ENCODE assay signal across 1 cellular context in the genomic region with DNA sequence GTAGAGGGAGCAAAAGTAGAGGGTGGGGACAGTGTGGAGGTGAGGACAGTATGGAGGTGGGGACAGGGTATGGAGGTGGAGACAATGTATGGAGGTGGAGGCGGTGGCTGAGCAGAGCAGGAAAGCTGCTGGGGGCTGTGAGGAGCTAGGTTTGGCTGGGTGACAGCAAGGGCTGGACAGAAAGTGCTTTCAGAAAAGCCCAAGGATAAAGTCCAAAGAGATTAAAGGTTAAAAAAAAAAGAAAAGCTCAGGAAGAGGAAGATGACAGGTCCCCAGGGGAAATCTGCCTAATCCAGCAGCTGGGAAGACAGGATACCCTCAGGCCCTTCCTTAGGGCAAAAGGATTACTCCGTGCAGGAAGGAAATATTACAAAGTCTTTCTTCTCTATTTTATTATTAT.
TF ChIP-seq lines count a peak whose summit lies in the region.

No MANE protein-coding gene starts in this region.

TF ChIP-seq in K562, 482 proteins besides CTCF, POLR2A, EP300 and RAD21 (continued from another document):
- TF ChIP-seq TRIM25 (IDR thresholded peaks at IDR 0.05; ENCODE audit: borderline replicate concordance), result no peak
- TF ChIP-seq, protein P1, sequence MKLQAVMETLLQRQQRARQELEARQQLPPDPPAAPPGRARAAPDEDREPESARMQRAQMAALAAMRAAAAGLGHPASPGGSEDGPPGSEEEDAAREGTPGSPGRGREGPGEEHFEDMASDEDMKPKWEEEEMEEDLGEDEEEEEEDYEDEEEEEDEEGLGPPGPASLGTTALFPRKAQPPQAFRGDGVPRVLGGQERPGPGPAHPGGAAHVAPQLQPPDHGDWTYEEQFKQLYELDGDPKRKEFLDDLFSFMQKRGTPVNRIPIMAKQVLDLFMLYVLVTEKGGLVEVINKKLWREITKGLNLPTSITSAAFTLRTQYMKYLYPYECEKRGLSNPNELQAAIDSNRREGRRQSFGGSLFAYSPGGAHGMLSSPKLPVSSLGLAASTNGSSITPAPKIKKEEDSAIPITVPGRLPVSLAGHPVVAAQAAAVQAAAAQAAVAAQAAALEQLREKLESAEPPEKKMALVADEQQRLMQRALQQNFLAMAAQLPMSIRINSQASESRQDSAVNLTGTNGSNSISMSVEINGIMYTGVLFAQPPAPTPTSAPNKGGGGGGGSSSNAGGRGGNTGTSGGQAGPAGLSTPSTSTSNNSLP (IDR thresholded peaks at IDR 0.05; ENCODE audit: borderline replicate concordance, low read depth, low read length), result no peak
- no peak for TF ChIP-seq SLC30A9 (CRISPR knock-in tag; IDR thresholded peaks at IDR 0.05)
- no peak for TF ChIP-seq NR2F6 (CRISPR knock-in tag; IDR thresholded peaks at IDR 0.05)
- TF ChIP-seq ZNF318 (IDR thresholded peaks at IDR 0.05; ENCODE audit: borderline replicate concordance in 1 of 2, low read depth in 1 of 2), result no peak
- TF ChIP-seq ARID2 (IDR thresholded peaks at IDR 0.05), result no peak
- no peak for TF ChIP-seq ZNF41 (CRISPR knock-in tag; conservative IDR thresholded peaks at IDR 0.05)
- no peak for TF ChIP-seq HDAC6 (IDR thresholded peaks at IDR 0.05; ENCODE audit: low read depth, low read length)
- no peak for TF ChIP-seq TCF3 (CRISPR knock-in tag; IDR thresholded peaks at IDR 0.05)
- TF ChIP-seq DDX20 (tag; IDR thresholded peaks at IDR 0.05; ENCODE audit: low read depth), result no peak
